ENCODE assay signal across 8 cellular contexts in genomic region chr19:1069009-1069779, GRCh38. TPM values are rescaled to one million over a fixed set of nuclear protein-coding genes. Genes with fewer than 3 reads are reported as not detected.
DNase-seq lines count a peak whose midpoint lies in the region; ATAC-seq, FAIRE-seq and TF ChIP-seq lines count a peak whose summit lies in the region.

No MANE protein-coding gene starts in this region.

- H3K27ac ChIP-seq in BLaER1 = peak overlapping the region; percentile 90
- H3K27ac ChIP-seq in MM.1S (ENCODE audit: low read length) = peak overlapping the region; percentile 80
- H3K27ac ChIP-seq in right cardiac atrium (ENCODE audit: low read length) = no peak overlapping the region
- H3K27ac ChIP-seq in mesendoderm (ENCODE audit: low read depth, low read length) = no peak overlapping the region

- FAIRE-seq in D721Med (lab: Jason Lieb, UNC) = no peak

- no peak overlapping the region for H2AK5ac ChIP-seq in mesendoderm (ENCODE audit: low read length)

- H3K36me3 ChIP-seq in BLaER1 = peaks cover 49% of the 10 kb centered on the region
- peaks cover 6% of the 10 kb centered on the region; the same call in 1 of the 2 replicates for H3K36me3 ChIP-seq in MM.1S (replicated peaks; ENCODE audit: insufficient read depth, low read length)
- no peaks in the 10 kb centered on the region for H3K36me3 ChIP-seq in mesendoderm (ENCODE audit: control insufficient read depth, insufficient read depth, low read length)

- peaks cover 74% of the 10 kb centered on the region for H3K79me2 ChIP-seq in MM.1S (ENCODE audit: low read length)
- H3K79me2 ChIP-seq in mesendoderm (ENCODE audit: control insufficient read depth, insufficient read depth, low read length) = no peaks in the 10 kb centered on the region

- H3K4me3 ChIP-seq in BLaER1 = peak overlapping the region; percentile 90
- H3K4me3 ChIP-seq in MM.1S (ENCODE audit: low read length) = peak overlapping the region; percentile 98
- no peak overlapping the region for H3K4me3 ChIP-seq in right cardiac atrium (ENCODE audit: low read length)
- H3K4me3 ChIP-seq in mesendoderm (ENCODE audit: low read length) = no peak overlapping the region

- 41% methylated on average over 25 of the region's 25 CpGs for WGBS in right cardiac atrium
- WGBS in mesendoderm (ENCODE audit: extremely low coverage, insufficient coverage, low lambda C conversion rate) = no CpG with 5 or more reads among the region's 25 CpGs

- DNase-seq in MM.1S (peak; percentile 94), right cardiac atrium (peak; percentile 77 to 90 (median 89)), superior temporal gyrus (ENCODE audit: extremely low spot score) (peak; percentile 10), D721Med (ENCODE audit: insufficient read length, low spot score) (no peak), mesendoderm (no peak)
- peak; percentile 58 to 71 for DNase-seq in activated T-cell treated with anti-CD3 and anti-CD28 coated beads, Interleukin-2, amount 50 U/mL, for 48 hours

- no peaks in the 10 kb centered on the region for H3K27me3 ChIP-seq in BLaER1
- H3K27me3 ChIP-seq in MM.1S (replicated peaks; ENCODE audit: insufficient read depth, low read length) = no peaks in the 10 kb centered on the region
- no peaks in the 10 kb centered on the region for H3K27me3 ChIP-seq in right cardiac atrium (ENCODE audit: control insufficient read depth, insufficient read depth)
- H3K27me3 ChIP-seq in mesendoderm (ENCODE audit: insufficient read depth, low read length, poor library complexity) = peaks cover 5% of the 10 kb centered on the region

- H3K9ac ChIP-seq in BLaER1 (peak overlapping the region; percentile 87), MM.1S (ENCODE audit: low read length) (peak overlapping the region; percentile 83), mesendoderm (ENCODE audit: low read length) (no peak overlapping the region)

- H2AFZ ChIP-seq in MM.1S (ENCODE audit: low read length) = no peak overlapping the region

- no peak overlapping the region for H4K8ac ChIP-seq in mesendoderm (ENCODE audit: low read depth, low read length)

- peaks cover 62% of the 10 kb centered on the region for H3F3A ChIP-seq in MM.1S (ENCODE audit: insufficient read depth, low read length)

- TF ChIP-seq CTCF in MM.1S (IDR thresholded peaks at IDR 0.05; ENCODE audit: low read length) (peak; percentile 15; the same call in 1 of the 2 replicates), D721Med (IDR thresholded peaks at IDR 0.05; ENCODE audit: insufficient read depth, missing control alignments) (no peak)

- no peak overlapping the region for H3K56ac ChIP-seq in mesendoderm (ENCODE audit: low read length)

- H3K4me2 ChIP-seq in BLaER1 (peak overlapping the region; percentile 94), MM.1S (ENCODE audit: low read depth, low read length) (peak overlapping the region; percentile 99), mesendoderm (ENCODE audit: low read length) (no peak overlapping the region)

- H3K4ac ChIP-seq in mesendoderm (ENCODE audit: low read depth, low read length) = no peak overlapping the region

- no peaks in the 10 kb centered on the region for H3K79me1 ChIP-seq in mesendoderm (ENCODE audit: low read length)

- H3K9me2 ChIP-seq in MM.1S (replicated peaks; ENCODE audit: insufficient read depth, low read length) = no peaks in the 10 kb centered on the region

- H3K18ac ChIP-seq in mesendoderm (ENCODE audit: low read length) = no peak overlapping the region

- no peak overlapping the region for H2BK15ac ChIP-seq in mesendoderm (replicated peaks; ENCODE audit: low read depth)

- intact Hi-C loops in right cardiac atrium (cut with DNase I) = no loop called here

- H4K20me1 ChIP-seq in BLaER1 (peaks cover 50% of the 10 kb centered on the region), MM.1S (ENCODE audit: insufficient read depth, low read length) (0 out of 2 replicates have a peak, but pooled peaks cover 5% of the 10 kb centered on the region)

- no peak overlapping the region for H3K23ac ChIP-seq in mesendoderm (ENCODE audit: low read length)

- H2BK5ac ChIP-seq in mesendoderm (ENCODE audit: low read length) = no peak overlapping the region

- H3K4me1 ChIP-seq in BLaER1 (peaks cover 87% of the 10 kb centered on the region), MM.1S (ENCODE audit: low read length) (peaks cover 22% of the 10 kb centered on the region), right cardiac atrium (ENCODE audit: control insufficient read depth, insufficient read depth, low read length) (no peaks in the 10 kb centered on the region), mesendoderm (ENCODE audit: control insufficient read depth, low read depth, low read length) (peaks cover 4% of the 10 kb centered on the region)

- ATAC-seq in right cardiac atrium (peak; percentile 44 to 70), GM21619 (IDR thresholded peaks at IDR 0.05; ENCODE audit: unreplicated experiment) (no peak)

- H3K9me3 ChIP-seq in BLaER1 = no peaks in the 10 kb centered on the region
- no peaks in the 10 kb centered on the region for H3K9me3 ChIP-seq in MM.1S (replicated peaks; ENCODE audit: insufficient read depth, low read length)
- no peaks in the 10 kb centered on the region for H3K9me3 ChIP-seq in right cardiac atrium (ENCODE audit: control insufficient read depth, low read length)

- H4K5ac ChIP-seq in mesendoderm (ENCODE audit: low read length) = no peak overlapping the region

- H2BK120ac ChIP-seq in mesendoderm (ENCODE audit: low read depth, low read length) = no peak overlapping the region

RNA-seq across cellular contexts. Expression of gene ARHGAP45, which starts 2.2 kb away (rescaled TPM):
- total RNA-seq in right cardiac atrium = 10 to 100 TPM in 1 of 4 donors, 1 to 10 TPM in 3; 7.7 to 10.4 (median 9.2) TPM
- polyA plus RNA-seq in right cardiac atrium = 5.9 TPM
- 7.9 TPM for polyA plus RNA-seq in mesendoderm (2013, experiment 1 of 2)
- 8.0 TPM for polyA plus RNA-seq in mesendoderm (2013, experiment 2 of 2)

RNA-seq across cellular contexts. Expression of gene POLR2E, which starts 26.0 kb away (rescaled TPM):
- total RNA-seq in right cardiac atrium = 100 to 1,000 TPM; 110 to 145 (median 131) TPM
- 179 TPM for polyA plus RNA-seq in right cardiac atrium
- polyA plus RNA-seq in mesendoderm (2013, experiment 1 of 2) = 206 TPM
- 211 TPM for polyA plus RNA-seq in mesendoderm (2013, experiment 2 of 2)

RNA-seq across cellular contexts. Expression of gene ABCA7, which starts 29.3 kb away (rescaled TPM):
- 10 to 100 TPM in 1 of 4 donors, 1 to 10 TPM in 3; 7.3 to 10.4 (median 8.7) TPM for total RNA-seq in right cardiac atrium
- polyA plus RNA-seq in right cardiac atrium = 9.1 TPM
- polyA plus RNA-seq in mesendoderm (2013, experiment 1 of 2) = 3.9 TPM
- 4.4 TPM for polyA plus RNA-seq in mesendoderm (2013, experiment 2 of 2)

RNA-seq across cellular contexts. Expression of gene GPX4, which starts 34.6 kb away (rescaled TPM):
- total RNA-seq in right cardiac atrium = 100 to 1,000 TPM; 300 to 374 (median 359) TPM
- 713 TPM for polyA plus RNA-seq in right cardiac atrium
- 395 TPM for polyA plus RNA-seq in mesendoderm (2013, experiment 1 of 2)
- polyA plus RNA-seq in mesendoderm (2013, experiment 2 of 2) = 398 TPM

RNA-seq across cellular contexts. Expression of gene CNN2, which starts 42.8 kb away (rescaled TPM):
- 10 to 100 TPM; 57.4 to 75.9 (median 63.8) TPM for total RNA-seq in right cardiac atrium
- 52.1 TPM for polyA plus RNA-seq in right cardiac atrium
- 595 TPM for polyA plus RNA-seq in mesendoderm (2013, experiment 1 of 2)
- 606 TPM for polyA plus RNA-seq in mesendoderm (2013, experiment 2 of 2)

Comparison
In these comparisons a context has a peak if more than half of its experiments do, and no peak if none do; other contexts are left out.
1. H3K27ac ChIP-seq: peak in BLaER1 (single experiment) and MM.1S (single experiment); none in right cardiac atrium (single experiment) and mesendoderm (single experiment).
2. H3K4me3 ChIP-seq: peak in BLaER1 (single experiment) and MM.1S (single experiment); none in right cardiac atrium (single experiment) and mesendoderm (single experiment).
3. DNase-seq: peak in MM.1S (single experiment), activated T-cell treated with anti-CD3 and anti-CD28 coated beads, Interleukin-2, amount 50 U/mL, for 48 hours (2 of 2), right cardiac atrium (3 of 3) and superior temporal gyrus (single experiment); none in D721Med (single experiment) and mesendoderm (single experiment).